Comparison of ENCODE assay signal across 8 cellular contexts in genomic region chr20:47272893-47273590, GRCh38.
A peak's percentile ranks its signal among the peaks of the same experiment; 100 is the strongest.
DNase-seq lines count a peak whose midpoint lies in the region; ATAC-seq and TF ChIP-seq lines count a peak whose summit lies in the region.

No MANE protein-coding gene starts in this region.

- H3K4me2 ChIP-seq in mammary epithelial cell (ENCODE audit: insufficient read depth, low read depth, low read length) = no peak overlapping the region

- dilution Hi-C loops in mammary epithelial cell (cut with HindIII; ENCODE audit: low sequenced_read_pairs) = loop anchor here (5.0 kb wide), 1 partner anchor 109 kb away; no protein-coding TSS in a partner anchor

- H3K4me1 ChIP-seq in mammary epithelial cell (ENCODE audit: insufficient read depth, low read length) = peaks cover 39% of the 10 kb centered on the region

- H3K27ac ChIP-seq in mammary epithelial cell (ENCODE audit: insufficient read depth, low read depth, low read length) = peak overlapping the region; percentile 94

- CTCF ChIA-PET in activated CD8-positive, alpha-beta memory T cell treated with anti-CD3 and anti-CD28 coated beads, Interleukin-2, amount 10 ng/mL, durations not matched to agents 7 days and 5 days (lab: Charles Lee) = interaction anchor here (0.6 to 6.5 kb wide), 41 partner anchors 9 to 391 kb away, joined by 3 to 384 read pairs (median 4); partner anchors contain the start of genes NCOA3 and ZMYND8
- CTCF ChIA-PET in T-cell (lab: Charles Lee) (interaction anchor here (0.5 to 6.7 kb wide), 22 partner anchors 9 to 1125 kb away, joined by 3 to 209 read pairs (median 4); partner anchors contain the start of gene ZMYND8 (in 1 of the 2)), mammary epithelial cell (lab: Charles Lee; ENCODE audit: low non-redundant PET) (interaction anchor here (0.5 to 1.6 kb wide), 5 partner anchors 56 to 111 kb away, joined by 3 to 9 read pairs (median 3); partner anchors contain the start of gene ZMYND8)

- no peaks in the 10 kb centered on the region for H3K9me3 ChIP-seq in mammary epithelial cell (replicated peaks; ENCODE audit: insufficient read depth, low read length)

- POLR2A ChIA-PET in T-cell (lab: Charles Lee) = interaction anchor here in 1 of 2 donors (0.6 kb wide), 1 partner anchor 149 kb away, joined by 4 read pairs; no protein-coding TSS in a partner anchor

- intact Hi-C loops in mammary epithelial cell (cut with micrococcal nuclease) = loop anchor here (1.0 to 10.0 kb wide), 8 partner anchors 44 to 1348 kb away; partner anchors contain the start of gene NCOA3

- H3K4me3 ChIP-seq in mammary epithelial cell (replicated peaks in 1 of 3; ENCODE audit: insufficient read depth in 1 of 3, low read depth in 2 of 3, low read length in 3 of 3) = no peak overlapping the region

- peak; percentile 88 to 93 for TF ChIP-seq CTCF in mammary epithelial cell (conservative IDR thresholded peaks at IDR 0.05 in 1 of 2, IDR thresholded peaks at IDR 0.05 in 1 of 2; ENCODE audit: extremely low read depth in 1 of 2, insufficient read depth in 1 of 2, low read depth in 1 of 2, low read length in 2 of 2)

- H3K36me3 Mint-ChIP-seq in activated CD8-positive, alpha-beta memory T cell treated with anti-CD3 and anti-CD28 coated beads, Interleukin-2, amount 10 ng/mL, durations not matched to agents 7 days and 5 days = peaks cover 40% of the 10 kb centered on the region
- peaks cover 42% of the 10 kb centered on the region for H3K36me3 Mint-ChIP-seq in T-cell

- H3K4me3 Mint-ChIP-seq in activated CD8-positive, alpha-beta memory T cell treated with anti-CD3 and anti-CD28 coated beads, Interleukin-2, amount 10 ng/mL, durations not matched to agents 7 days and 5 days = no peak overlapping the region
- no peak overlapping the region for H3K4me3 Mint-ChIP-seq in T-cell

- H3K36me3 ChIP-seq in mammary epithelial cell (ENCODE audit: insufficient read depth, low read length) = peaks cover 10% of the 10 kb centered on the region

- ATAC-seq in activated CD8-positive, alpha-beta memory T cell treated with anti-CD3 and anti-CD28 coated beads, Interleukin-2, amount 10 ng/mL, durations not matched to agents 7 days and 5 days = peak; percentile 54
- peak; percentile 62 to 75 (median 70) for ATAC-seq in T-cell (replicated peaks in 1 of 4)
- no peak for ATAC-seq in HG03460 (IDR thresholded peaks at IDR 0.05; ENCODE audit: unreplicated experiment)

- H3K27me3 ChIP-seq in mammary epithelial cell (ENCODE audit: insufficient read depth, low read length) = no peaks in the 10 kb centered on the region

- no peaks in the 10 kb centered on the region for H3K9me3 Mint-ChIP-seq in activated CD8-positive, alpha-beta memory T cell treated with anti-CD3 and anti-CD28 coated beads, Interleukin-2, amount 10 ng/mL, durations not matched to agents 7 days and 5 days (ENCODE audit: low read depth)
- no peaks in the 10 kb centered on the region for H3K9me3 Mint-ChIP-seq in T-cell

- no peaks in the 10 kb centered on the region for H3K27me3 Mint-ChIP-seq in activated CD8-positive, alpha-beta memory T cell treated with anti-CD3 and anti-CD28 coated beads, Interleukin-2, amount 10 ng/mL, durations not matched to agents 7 days and 5 days
- no peaks in the 10 kb centered on the region for H3K27me3 Mint-ChIP-seq in T-cell

- no peak overlapping the region for H2AFZ ChIP-seq in mammary epithelial cell (ENCODE audit: low read depth, low read length)

- DNase-seq in activated CD8-positive, alpha-beta memory T cell treated with anti-CD3 and anti-CD28 coated beads, Interleukin-2, amount 10 ng/mL, durations not matched to agents 7 days and 5 days = peak; percentile 62
- no peak for DNase-seq in activated CD8-positive, alpha-beta memory T cell treated with anti-CD3 and anti-CD28 coated beads for 24 hours
- DNase-seq in NCI-H1092 treated with DMSO at 0.1 percent for 48 hours (lab: John Stamatoyannopoulos, UW) (peak; percentile 69), T-cell (peak in 27 of 34 experiments; percentile 2 to 57 (median 23)), mammary epithelial cell (peak; percentile 60), kidney tubule cell (ENCODE audit: low spot score) (peak; percentile 76)
- peak; percentile 70 for DNase-seq in stimulated activated CD4-positive, alpha-beta T cell treated with anti-CD3 and anti-CD28 coated beads, Interleukin-4, amount 100 ng/mL, for 24 hours

- no TSS peak for BruUV-seq in mammary epithelial cell (replicated peaks; lab: Mats Ljungman, UMichigan)

- in situ Hi-C loops in mammary epithelial cell (cut with MboI; ENCODE audit: low sequenced_read_pairs in 2 of 2) = loop anchor here (5.0 to 25.0 kb wide), 3 partner anchors 109 to 364 kb away; no protein-coding TSS in a partner anchor

- H3K9ac ChIP-seq in mammary epithelial cell (ENCODE audit: insufficient read depth, low read length) = no peak overlapping the region

- no peak overlapping the region for H3K27ac Mint-ChIP-seq in activated CD8-positive, alpha-beta memory T cell treated with anti-CD3 and anti-CD28 coated beads, Interleukin-2, amount 10 ng/mL, durations not matched to agents 7 days and 5 days
- peak overlapping the region; percentile 76 to 84 for H3K27ac Mint-ChIP-seq in T-cell

- peaks cover 42% of the 10 kb centered on the region for H3K4me1 Mint-ChIP-seq in activated CD8-positive, alpha-beta memory T cell treated with anti-CD3 and anti-CD28 coated beads, Interleukin-2, amount 10 ng/mL, durations not matched to agents 7 days and 5 days
- peaks cover 0 to 42% (median 26%) of the 10 kb centered on the region in 3 donors for H3K4me1 Mint-ChIP-seq in T-cell

- H4K20me1 ChIP-seq in mammary epithelial cell (ENCODE audit: insufficient read depth, low read length) = no peaks in the 10 kb centered on the region

- H3K79me2 ChIP-seq in mammary epithelial cell (ENCODE audit: insufficient read depth, low read length) = peaks cover 62% of the 10 kb centered on the region

- 90% methylated on average over 8 of the region's 8 CpGs for WGBS in mammary epithelial cell (ENCODE audit: low coverage, missing lambda C conversion rate)
